ENCODE assay signal across 22 cellular contexts in the genomic region with DNA sequence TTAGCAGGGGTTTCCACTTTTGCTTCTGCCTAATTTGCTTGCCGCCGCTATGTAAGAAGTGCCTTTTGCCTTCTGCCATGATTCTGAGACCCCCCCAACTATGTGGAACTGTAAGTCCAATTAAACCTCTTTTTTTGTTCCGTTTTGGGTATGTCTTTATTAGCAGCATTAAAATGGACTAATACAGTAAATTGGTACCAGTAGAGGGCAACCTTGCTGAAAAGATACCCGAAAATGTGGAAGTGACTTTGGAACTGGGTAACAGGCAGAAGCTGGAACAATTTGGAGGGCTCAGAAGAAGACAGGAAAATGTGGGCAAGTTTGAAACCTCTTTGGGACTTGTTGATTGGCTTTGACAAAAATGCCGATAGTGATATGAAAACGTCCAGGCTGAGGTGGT.
A peak's percentile ranks its signal among the peaks of the same experiment; 100 is the strongest.
DNase-seq lines count a peak whose midpoint lies in the region; ATAC-seq and TF ChIP-seq lines count a peak whose summit lies in the region.
"Had no signal": no experiment of that assay in that cellular context is flagged by ENCODE, and none has a peak within 500 bp of the region (broad histone marks: within the 10 kb centered on the region; RNA-seq: fewer than 3 reads in every experiment).

No MANE protein-coding gene starts in this region.

- DNase-seq in GM23338 (ENCODE audit: low spot score) (peak; percentile 22), choroid plexus epithelial cell (ENCODE audit: low read depth) (peak; percentile 0), AG08396 (ENCODE audit: low spot score) (no peak), GM19240 (ENCODE audit: insufficient read length, low spot score) (no peak)
- no peak for DNase-seq in central memory CD4-positive, alpha-beta T cell
- DNase-seq: activated CD4-positive, alpha-beta T cell treated with anti-CD3 and anti-CD28 coated beads for 48 hours; activated CD8-positive, alpha-beta memory T cell treated with anti-CD3 and anti-CD28 coated beads, Interleukin-2, amount 50 U/mL, for 48 hours; activated gamma-delta T cell treated with Interleukin-2 at 50 U/mL for 16 hours; caudate nucleus; heart left ventricle; immature natural killer cell; lower lobe of right lung; NCI-H1930; occipital lobe; OCI-M1; right cardiac atrium; stimulated activated naive CD4-positive, alpha-beta T cell; transverse colon had no signal

- TF ChIP-seq CTCF in 22Rv1 (IDR thresholded peaks at IDR 0.05) (peak; percentile 34), GM23338 (conservative IDR thresholded peaks at IDR 0.05; ENCODE audit: low read depth in 2 of 2) (peak; percentile 56 to 59), OCI-LY1 (IDR thresholded peaks at IDR 0.05; ENCODE audit: low read length) (peak; percentile 31; the same call in 1 of the 2 replicates), choroid plexus epithelial cell (conservative IDR thresholded peaks at IDR 0.05; ENCODE audit: low read depth, low read length) (no peak)

- H3K79me2 ChIP-seq in GM23338 (replicated peaks; ENCODE audit: insufficient read depth): no peaks in the 10 kb centered on the region
- no peaks in the 10 kb centered on the region for H3K79me2 ChIP-seq in OCI-LY1 (ENCODE audit: insufficient read depth, low read length)

- H3K4me3 Mint-ChIP-seq in GM23338: no peak overlapping the region
- H3K4me3 Mint-ChIP-seq: immature natural killer cell had no signal

- H3K9me3 Mint-ChIP-seq in GM23338: peaks cover 19% of the 10 kb centered on the region

- H2AFZ ChIP-seq in GM23338 (no peak overlapping the region), OCI-LY1 (ENCODE audit: low read length) (no peak overlapping the region)

- no peak overlapping the region for H3K4me3 ChIP-seq in GM23338
- H3K4me3 ChIP-seq in OCI-LY1 (ENCODE audit: low read depth, low read length, poor library complexity, severe bottlenecking): no peak overlapping the region
- no peak overlapping the region for H3K4me3 ChIP-seq in choroid plexus epithelial cell (ENCODE audit: low read depth, low read length)
- H3K4me3 ChIP-seq: heart left ventricle, lower lobe of right lung, SK-N-MC, transverse colon had no signal

- H3K4me1 ChIP-seq in GM23338 (ENCODE audit: insufficient read depth) (no peaks in the 10 kb centered on the region), OCI-LY1 (ENCODE audit: insufficient read depth, low read length, severe bottlenecking) (no peaks in the 10 kb centered on the region)
- H3K4me1 ChIP-seq: heart left ventricle, lower lobe of right lung, transverse colon had no signal

- no peaks in the 10 kb centered on the region for H3K27me3 Mint-ChIP-seq in GM23338 (ENCODE audit: insufficient read depth, low read depth, poor library complexity)

- H3F3A ChIP-seq in GM23338 (replicated peaks; ENCODE audit: low read depth) (no peaks in the 10 kb centered on the region), OCI-LY1 (ENCODE audit: insufficient read depth, low read length) (no peaks in the 10 kb centered on the region)

- H3K27ac ChIP-seq in 22Rv1 (no peak overlapping the region), GM23338 (ENCODE audit: low read depth) (no peak overlapping the region), OCI-LY1 (ENCODE audit: low read depth, low read length, poor library complexity, severe bottlenecking) (no peak overlapping the region)
- H3K27ac ChIP-seq: heart left ventricle, lower lobe of right lung, SK-N-MC, transverse colon had no signal

- no peak for ATAC-seq in GM23338
- no peak for ATAC-seq in GM21367 (IDR thresholded peaks at IDR 0.05; ENCODE audit: unreplicated experiment)
- ATAC-seq: heart left ventricle, lower lobe of right lung, right cardiac atrium had no signal

- H3K27ac Mint-ChIP-seq in GM23338: no peak overlapping the region; the same call in 1 of the 2 replicates
- H3K27ac Mint-ChIP-seq: immature natural killer cell had no signal

- H4K20me1 ChIP-seq in GM23338 (replicated peaks; ENCODE audit: insufficient read depth): no peaks in the 10 kb centered on the region
- H4K20me1 ChIP-seq in OCI-LY1 (ENCODE audit: insufficient read depth, low read length): no peaks in the 10 kb centered on the region

- H3K9me2 ChIP-seq in GM23338 (ENCODE audit: insufficient read depth) (0 out of 2 replicates have a peak, but pooled peaks cover 2% of the 10 kb centered on the region), OCI-LY1 (ENCODE audit: low read depth, low read length) (no peaks in the 10 kb centered on the region)

- no peaks in the 10 kb centered on the region for H3K9me3 ChIP-seq in OCI-LY1 (ENCODE audit: low read length)

- H3K4me1 Mint-ChIP-seq in GM23338: no peaks in the 10 kb centered on the region
- H3K4me1 Mint-ChIP-seq: immature natural killer cell had no signal

- H3K4me2 ChIP-seq in GM23338: no peak overlapping the region
- no peak overlapping the region for H3K4me2 ChIP-seq in OCI-LY1 (ENCODE audit: low read length)

- no peak overlapping the region for H3K9ac ChIP-seq in OCI-LY1 (ENCODE audit: low read length)

- H3K36me3 Mint-ChIP-seq in GM23338 (ENCODE audit: low read depth): peaks cover 8% of the 10 kb centered on the region

- H3K27me3 ChIP-seq in GM23338 (ENCODE audit: insufficient read depth): no peaks in the 10 kb centered on the region
- H3K27me3 ChIP-seq in OCI-LY1 (ENCODE audit: insufficient read depth, low read length): no peaks in the 10 kb centered on the region
- H3K27me3 ChIP-seq: heart left ventricle, transverse colon had no signal

- no peaks in the 10 kb centered on the region for H3K36me3 ChIP-seq in GM23338 (ENCODE audit: insufficient read depth)
- no peaks in the 10 kb centered on the region for H3K36me3 ChIP-seq in OCI-LY1 (ENCODE audit: insufficient read depth, low read length)
- H3K36me3 ChIP-seq: heart left ventricle, lower lobe of right lung, transverse colon had no signal

TF ChIP-seq in GM23338, 12 proteins besides CTCF, POLR2A, EP300 and RAD21 (continues in another document):
- TF ChIP-seq ZNF114 (CRISPR knock-in tag; IDR thresholded peaks at IDR 0.05) (no peak), CREB1 (CRISPR knock-in tag; IDR thresholded peaks at IDR 0.05; ENCODE audit: low read depth) (no peak), STAT1 (IDR thresholded peaks at IDR 0.05; ENCODE audit: unreplicated experiment) (no peak), JUNB (IDR thresholded peaks at IDR 0.05; ENCODE audit: unreplicated experiment) (no peak), ZNF331 (CRISPR knock-in tag; IDR thresholded peaks at IDR 0.05; ENCODE audit: low read depth) (no peak), EZH2 (IDR thresholded peaks at IDR 0.05; ENCODE audit: low read depth, unreplicated experiment) (no peak)
- TF ChIP-seq, protein P1, sequence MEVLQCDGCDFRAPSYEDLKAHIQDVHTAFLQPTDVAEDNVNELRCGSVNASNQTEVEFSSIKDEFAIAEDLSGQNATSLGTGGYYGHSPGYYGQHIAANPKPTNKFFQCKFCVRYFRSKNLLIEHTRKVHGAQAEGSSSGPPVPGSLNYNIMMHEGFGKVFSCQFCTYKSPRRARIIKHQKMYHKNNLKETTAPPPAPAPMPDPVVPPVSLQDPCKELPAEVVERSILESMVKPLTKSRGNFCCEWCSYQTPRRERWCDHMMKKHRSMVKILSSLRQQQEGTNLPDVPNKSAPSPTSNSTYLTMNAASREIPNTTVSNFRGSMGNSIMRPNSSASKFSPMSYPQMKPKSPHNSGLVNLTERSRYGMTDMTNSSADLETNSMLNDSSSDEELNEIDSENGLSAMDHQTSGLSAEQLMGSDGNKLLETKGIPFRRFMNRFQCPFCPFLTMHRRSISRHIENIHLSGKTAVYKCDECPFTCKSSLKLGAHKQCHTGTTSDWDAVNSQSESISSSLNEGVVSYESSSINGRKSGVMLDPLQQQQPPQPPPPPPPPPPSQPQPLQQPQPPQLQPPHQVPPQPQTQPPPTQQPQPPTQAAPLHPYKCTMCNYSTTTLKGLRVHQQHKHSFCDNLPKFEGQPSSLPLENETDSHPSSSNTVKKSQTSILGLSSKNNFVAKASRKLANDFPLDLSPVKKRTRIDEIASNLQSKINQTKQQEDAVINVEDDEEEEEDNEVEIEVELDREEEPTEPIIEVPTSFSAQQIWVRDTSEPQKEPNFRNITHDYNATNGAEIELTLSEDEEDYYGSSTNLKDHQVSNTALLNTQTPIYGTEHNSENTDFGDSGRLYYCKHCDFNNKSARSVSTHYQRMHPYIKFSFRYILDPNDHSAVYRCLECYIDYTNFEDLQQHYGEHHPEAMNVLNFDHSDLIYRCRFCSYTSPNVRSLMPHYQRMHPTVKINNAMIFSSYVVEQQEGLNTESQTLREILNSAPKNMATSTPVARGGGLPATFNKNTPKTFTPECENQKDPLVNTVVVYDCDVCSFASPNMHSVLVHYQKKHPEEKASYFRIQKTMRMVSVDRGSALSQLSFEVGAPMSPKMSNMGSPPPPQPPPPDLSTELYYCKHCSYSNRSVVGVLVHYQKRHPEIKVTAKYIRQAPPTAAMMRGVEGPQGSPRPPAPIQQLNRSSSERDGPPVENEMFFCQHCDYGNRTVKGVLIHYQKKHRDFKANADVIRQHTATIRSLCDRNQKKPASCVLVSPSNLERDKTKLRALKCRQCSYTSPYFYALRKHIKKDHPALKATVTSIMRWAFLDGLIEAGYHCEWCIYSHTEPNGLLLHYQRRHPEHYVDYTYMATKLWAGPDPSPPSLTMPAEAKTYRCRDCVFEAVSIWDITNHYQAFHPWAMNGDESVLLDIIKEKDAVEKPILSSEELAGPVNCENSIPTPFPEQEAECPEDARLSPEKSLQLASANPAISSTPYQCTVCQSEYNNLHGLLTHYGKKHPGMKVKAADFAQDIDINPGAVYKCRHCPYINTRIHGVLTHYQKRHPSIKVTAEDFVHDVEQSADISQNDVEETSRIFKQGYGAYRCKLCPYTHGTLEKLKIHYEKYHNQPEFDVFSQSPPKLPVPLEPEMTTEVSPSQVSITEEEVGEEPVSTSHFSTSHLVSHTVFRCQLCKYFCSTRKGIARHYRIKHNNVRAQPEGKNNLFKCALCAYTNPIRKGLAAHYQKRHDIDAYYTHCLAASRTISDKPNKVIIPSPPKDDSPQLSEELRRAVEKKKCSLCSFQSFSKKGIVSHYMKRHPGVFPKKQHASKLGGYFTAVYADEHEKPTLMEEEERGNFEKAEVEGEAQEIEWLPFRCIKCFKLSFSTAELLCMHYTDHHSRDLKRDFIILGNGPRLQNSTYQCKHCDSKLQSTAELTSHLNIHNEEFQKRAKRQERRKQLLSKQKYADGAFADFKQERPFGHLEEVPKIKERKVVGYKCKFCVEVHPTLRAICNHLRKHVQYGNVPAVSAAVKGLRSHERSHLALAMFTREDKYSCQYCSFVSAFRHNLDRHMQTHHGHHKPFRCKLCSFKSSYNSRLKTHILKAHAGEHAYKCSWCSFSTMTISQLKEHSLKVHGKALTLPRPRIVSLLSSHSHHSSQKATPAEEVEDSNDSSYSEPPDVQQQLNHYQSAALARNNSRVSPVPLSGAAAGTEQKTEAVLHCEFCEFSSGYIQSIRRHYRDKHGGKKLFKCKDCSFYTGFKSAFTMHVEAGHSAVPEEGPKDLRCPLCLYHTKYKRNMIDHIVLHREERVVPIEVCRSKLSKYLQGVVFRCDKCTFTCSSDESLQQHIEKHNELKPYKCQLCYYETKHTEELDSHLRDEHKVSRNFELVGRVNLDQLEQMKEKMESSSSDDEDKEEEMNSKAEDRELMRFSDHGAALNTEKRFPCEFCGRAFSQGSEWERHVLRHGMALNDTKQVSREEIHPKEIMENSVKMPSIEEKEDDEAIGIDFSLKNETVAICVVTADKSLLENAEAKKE (CRISPR knock-in tag; IDR thresholded peaks at IDR 0.05): no peak

Comparison
In these comparisons a context has a peak if more than half of its experiments do, and no peak if none do; other contexts are left out.
1. DNase-seq: peak in GM23338 (single experiment) and choroid plexus epithelial cell (single experiment); none in central memory CD4-positive, alpha-beta T cell (single experiment), AG08396 (single experiment) and GM19240 (single experiment).